In genomic region chr9:89926167-89926566, GRCh38 we compare ENCODE assay signal across 34 cellular contexts.
"Had no signal": no experiment of that assay in that cellular context is flagged by ENCODE, and none has a peak within 500 bp of the region (broad histone marks: within the 10 kb centered on the region; RNA-seq: fewer than 3 reads in every experiment).

No MANE protein-coding gene starts in this region.

- H3K27me3 ChIP-seq: brain microvascular endothelial cell had no signal

- H3K27ac ChIP-seq: brain microvascular endothelial cell, PC-9, WERI-Rb-1 had no signal

- H3K4me3 ChIP-seq: PC-9 had no signal

- H3K36me3 ChIP-seq: brain microvascular endothelial cell, WERI-Rb-1 had no signal

- H3K4me2 ChIP-seq: PC-9 had no signal

- FAIRE-seq: RCC 7860 had no signal

- H3K4me3 Mint-ChIP-seq: activated CD4-positive, alpha-beta T cell treated with anti-CD3 and anti-CD28 coated beads, Interleukin-2, amount 10 ng/mL, durations not matched to agents 7 days and 5 days; activated CD8-positive, alpha-beta T cell treated with anti-CD3 and anti-CD28 coated beads, Interleukin-2, amount 10 ng/mL, durations not matched to agents 7 days and 5 days; activated naive CD4-positive, alpha-beta T cell treated with anti-CD3 and anti-CD28 coated beads for 36 hours; activated T-cell treated with anti-CD3 and anti-CD28 coated beads, Interleukin-2, amount 50 U/mL, for 24 hours had no signal

- H3K9me3 Mint-ChIP-seq: activated CD4-positive, alpha-beta T cell treated with anti-CD3 and anti-CD28 coated beads, Interleukin-2, amount 10 ng/mL, durations not matched to agents 7 days and 5 days; activated naive CD4-positive, alpha-beta T cell treated with anti-CD3 and anti-CD28 coated beads for 36 hours; activated naive CD4-positive, alpha-beta T cell treated with anti-CD3 and anti-CD28 coated beads, Interleukin-2, amount 50 U/mL, for 72 hours; activated T-cell treated with anti-CD3 and anti-CD28 coated beads, Interleukin-2, amount 50 U/mL, for 24 hours; activated T-helper 2 cell treated with anti-CD3 and anti-CD28 coated beads, Interferon-gamma antibody, Interleukin-2, Interleukin-4, amounts not matched to agents 10 μg/mL and 5 μg/mL and 100 μg/mL, durations not matched to agents 14 hours and 24 hours and 36 hours had no signal

- H2AFZ ChIP-seq: PC-9 had no signal

- DNase-seq: activated CD4-positive, alpha-beta T cell treated with anti-CD3 and anti-CD28 coated beads for 1 hour; activated CD4-positive, alpha-beta T cell treated with anti-CD3 and anti-CD28 coated beads, Interleukin-2, amount 10 ng/mL, durations not matched to agents 7 days and 5 days; activated CD4-positive, alpha-beta T cell treated with anti-CD3 and anti-CD28 coated beads, Interleukin-2, amount 50 U/mL, for 48 hours; activated CD4-positive, CD25-positive, alpha-beta regulatory T cell; activated CD8-positive, alpha-beta T cell treated with anti-CD3 and anti-CD28 coated beads, Interleukin-2, amount 10 ng/mL, durations not matched to agents 7 days and 5 days; activated gamma-delta T cell treated with Interleukin-2 at 50 U/mL for 16 hours; activated naive CD4-positive, alpha-beta T cell treated with anti-CD3 and anti-CD28 coated beads for 36 hours; activated T-cell treated with anti-CD3 and anti-CD28 coated beads, Interleukin-2, amount 50 U/mL, for 24 hours; amniotic stem cell; aorta; brain microvascular endothelial cell; Kasumi-1; KG1; MM.1S; MV-4-11; NCI-H1092; NCI-H146; NCI-H187; NCI-H2029 treated with DMSO at 0.1 percent for 48 hours; NCI-H2107; NCI-H2171; NCI-H510A; NCI-H526; NCI-H748 treated with DMSO at 0.1 percent for 48 hours; PC-9; Right ventricle myocardium superior; SW 1271; T-helper 1 cell; T-helper 2 cell; T-helper 9 cell; WERI-Rb-1 had no signal

- ATAC-seq: activated CD8-positive, alpha-beta T cell treated with anti-CD3 and anti-CD28 coated beads, Interleukin-2, amount 10 ng/mL, durations not matched to agents 7 days and 5 days; activated naive CD4-positive, alpha-beta T cell treated with anti-CD3 and anti-CD28 coated beads, Interleukin-2, amount 50 U/mL, for 72 hours had no signal

- H3K27ac Mint-ChIP-seq: activated CD4-positive, alpha-beta T cell treated with anti-CD3 and anti-CD28 coated beads, Interleukin-2, amount 10 ng/mL, durations not matched to agents 7 days and 5 days; activated CD8-positive, alpha-beta T cell treated with anti-CD3 and anti-CD28 coated beads, Interleukin-2, amount 10 ng/mL, durations not matched to agents 7 days and 5 days; activated naive CD4-positive, alpha-beta T cell treated with anti-CD3 and anti-CD28 coated beads for 36 hours; activated T-cell treated with anti-CD3 and anti-CD28 coated beads, Interleukin-2, amount 50 U/mL, for 24 hours; activated T-helper 2 cell treated with anti-CD3 and anti-CD28 coated beads, Interferon-gamma antibody, Interleukin-2, Interleukin-4, amounts not matched to agents 10 μg/mL and 5 μg/mL and 100 μg/mL, durations not matched to agents 14 hours and 24 hours and 36 hours had no signal

- H3K36me3 Mint-ChIP-seq: activated naive CD4-positive, alpha-beta T cell treated with anti-CD3 and anti-CD28 coated beads, Interleukin-2, amount 50 U/mL, for 72 hours had no signal
